Comparison of ENCODE assay signal across 22 cellular contexts in the genomic region with DNA sequence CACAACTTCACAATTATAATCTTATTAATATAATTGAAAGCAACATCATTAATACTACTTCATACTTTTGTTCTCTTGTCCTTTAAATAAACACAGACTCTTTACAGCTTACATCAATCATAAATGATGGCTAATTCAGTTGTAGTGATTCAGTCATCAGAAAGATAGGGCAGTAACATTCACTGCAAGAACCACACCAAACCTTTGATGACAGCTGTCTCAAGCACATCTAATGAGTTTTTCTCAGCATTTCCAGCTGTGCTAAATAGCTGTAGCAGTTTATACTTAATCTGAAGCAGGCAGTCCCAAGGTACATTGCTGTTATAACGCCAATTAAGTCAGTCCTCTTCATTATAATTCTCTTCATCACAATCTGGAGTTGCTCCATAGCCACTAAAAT.
"Had no signal": no experiment of that assay in that cellular context is flagged by ENCODE, and none has a peak within 500 bp of the region (broad histone marks: within the 10 kb centered on the region; RNA-seq: fewer than 3 reads in every experiment).

No MANE protein-coding gene starts in this region.

- DNase-seq: activated CD4-positive, alpha-beta T cell treated with anti-CD3 and anti-CD28 coated beads, Interleukin-2, amount 10 ng/mL, durations not matched to agents 24 days and 14 days; activated CD8-positive, alpha-beta T cell treated with anti-CD3 and anti-CD28 coated beads for 36 hours; activated naive CD4-positive, alpha-beta T cell; activated naive CD8-positive, alpha-beta T cell treated with anti-CD3 and anti-CD28 coated beads, Interleukin-2, amount 10 ng/mL, durations not matched to agents 7 days and 5 days; activated T-cell treated with anti-CD3 and anti-CD28 coated beads, Interleukin-2, amount 50 U/mL, for 1 hour; central memory CD4-positive, alpha-beta T cell; colonic mucosa; endodermal cell; foreskin keratinocyte; hippocampal formation; left colon; midbrain; nephron progenitor cell; occipital lobe; stimulated activated CD4-positive, alpha-beta T cell treated with anti-CD3 and anti-CD28 coated beads, Interleukin-2, amount 100 ng/mL, for 24 hours; stimulated activated naive CD4-positive, alpha-beta T cell treated with Interleukin-2 at 50 U/mL for 16 hours; T1000; tibial artery; uterus had no signal

- H3K4me1 ChIP-seq: colonic mucosa, tibial artery, uterus had no signal

- ATAC-seq: activated CD8-positive, alpha-beta T cell treated with anti-CD3 and anti-CD28 coated beads for 36 hours; activated T-helper 17 cell treated with anti-CD3 and anti-CD28 coated beads, Interleukin-2, amount 50 U/mL, for 72 hours; foreskin keratinocyte; left colon had no signal

- H3K27ac ChIP-seq: colonic mucosa, epithelial cell of prostate, foreskin keratinocyte, tibial artery, uterus had no signal

- H3K9me3 ChIP-seq: colonic mucosa, tibial artery had no signal

- H3K27me3 ChIP-seq: colonic mucosa, foreskin keratinocyte, tibial artery, uterus had no signal

- H3K4me3 ChIP-seq: colonic mucosa, lung, tibial artery, uterus had no signal
